29 cellular contexts compared by ENCODE assay signal in genomic region chr17:59723041-59723440, GRCh38. TPM values are rescaled to one million over a fixed set of nuclear protein-coding genes. Genes with fewer than 3 reads are reported as not detected.
DNase-seq lines count a peak whose midpoint lies in the region; ATAC-seq, FAIRE-seq and TF ChIP-seq lines count a peak whose summit lies in the region.
"Had no signal": no experiment of that assay in that cellular context is flagged by ENCODE, and none has a peak within 500 bp of the region (broad histone marks: within the 10 kb centered on the region; RNA-seq: fewer than 3 reads in every experiment).

No MANE protein-coding gene starts in this region.

- no peak overlapping the region for H2AFZ ChIP-seq in HepG2 (ENCODE audit: low read length)

- H3K4me3 ChIP-seq in HepG2 (replicated peaks in 1 of 3; ENCODE audit: insufficient read depth in 1 of 3, low read depth in 2 of 3, low read length in 3 of 3): no peak overlapping the region
- H3K4me3 ChIP-seq in right lobe of liver: no peak overlapping the region
- H3K4me3 ChIP-seq in uterus: no peak overlapping the region
- H3K4me3 ChIP-seq: ovary, SJCRH30 had no signal

- H3K27ac Mint-ChIP-seq in dendritic cell treated with granulocyte-macrophage colony-stimulating factor and Interleukin-4, amounts not matched to agents 40 ng/mL and 50 ng/mL, for 4 days: peak overlapping the region; percentile 55
- H3K27ac Mint-ChIP-seq in progenitor cell of endocrine pancreas: peak overlapping the region; percentile 1
- H3K27ac Mint-ChIP-seq: activated CD4-positive, alpha-beta memory T cell treated with anti-CD3 and anti-CD28 coated beads, Interleukin-2, amount 10 ng/mL, durations not matched to agents 7 days and 5 days; activated naive CD4-positive, alpha-beta T cell treated with anti-CD3 and anti-CD28 coated beads, Interleukin-2, amount 50 U/mL, for 24 hours; activated T-helper 17 cell treated with anti-CD3 and anti-CD28 coated beads, Interleukin-2, amount 50 U/mL, for 72 hours had no signal

- no peak overlapping the region for H3K9ac ChIP-seq in HepG2 (ENCODE audit: insufficient read depth, low read depth, low read length)

- H3K27me3 ChIP-seq in HepG2 (ENCODE audit: control insufficient read depth in 1 of 2, insufficient read depth in 2 of 2, low read length in 2 of 2): no peaks in the 10 kb centered on the region
- H3K27me3 ChIP-seq in right lobe of liver: no peaks in the 10 kb centered on the region
- H3K27me3 ChIP-seq in uterus: no peaks in the 10 kb centered on the region
- H3K27me3 ChIP-seq: ovary, SJCRH30 had no signal

- H3K4me1 ChIP-seq in HepG2 (ENCODE audit: insufficient read depth, low read length) (peaks cover 75% of the 10 kb centered on the region), right lobe of liver (peaks cover 0 to 34% (median 6%) of the 10 kb centered on the region in 4 donors), uterus (peaks cover 0 to 7% of the 10 kb centered on the region in 2 donors)

- H3K4me3 Mint-ChIP-seq in dendritic cell treated with granulocyte-macrophage colony-stimulating factor and Interleukin-4, amounts not matched to agents 40 ng/mL and 50 ng/mL, for 4 days: no peak overlapping the region
- H3K4me3 Mint-ChIP-seq in progenitor cell of endocrine pancreas (ENCODE audit: low read depth): no peak overlapping the region
- H3K4me3 Mint-ChIP-seq: activated CD4-positive, alpha-beta memory T cell treated with anti-CD3 and anti-CD28 coated beads, Interleukin-2, amount 10 ng/mL, durations not matched to agents 7 days and 5 days; activated naive CD4-positive, alpha-beta T cell treated with anti-CD3 and anti-CD28 coated beads, Interleukin-2, amount 50 U/mL, for 24 hours; activated T-helper 17 cell treated with anti-CD3 and anti-CD28 coated beads, Interleukin-2, amount 50 U/mL, for 72 hours; H9; natural killer cell had no signal

- intact Hi-C loops in HepG2 (cut with micrococcal nuclease; ENCODE audit: unreplicated experiment): no loop called here
- intact Hi-C loops in right lobe of liver (cut with DNase I): no loop called here
- intact Hi-C loops in dendritic cell treated with granulocyte-macrophage colony-stimulating factor and Interleukin-4, amounts not matched to agents 40 ng/mL and 50 ng/mL, for 4 days (cut with micrococcal nuclease): no loop called here
- intact Hi-C loops in uterus (cut with DNase I; ENCODE audit: low total_unique reads): no loop called here

- peaks cover 16% of the 10 kb centered on the region for H3K36me3 Mint-ChIP-seq in dendritic cell treated with granulocyte-macrophage colony-stimulating factor and Interleukin-4, amounts not matched to agents 40 ng/mL and 50 ng/mL, for 4 days (ENCODE audit: low read depth)
- no peaks in the 10 kb centered on the region for H3K36me3 Mint-ChIP-seq in progenitor cell of endocrine pancreas (ENCODE audit: insufficient read depth)
- H3K36me3 Mint-ChIP-seq: natural killer cell had no signal

- no TSS peak for BruUV-seq in HepG2 (replicated peaks; lab: Mats Ljungman, UMichigan)

- H3K79me2 ChIP-seq in HepG2 (ENCODE audit: insufficient read depth, low read length): peaks cover 87% of the 10 kb centered on the region

- DNase-seq in HepG2 (ENCODE audit: low spot score) (no peak), right lobe of liver (no peak), progenitor cell of endocrine pancreas (ENCODE audit: low spot score, unreplicated experiment) (no peak), RCC 7860 (ENCODE audit: low spot score) (no peak), NCI-H2081 (lab: John Stamatoyannopoulos, UW) (no peak), uterus (no peak), C1 segment of cervical spinal cord (lab: John Stamatoyannopoulos, UW) (no peak)
- DNase-seq: activated CD4-positive, alpha-beta memory T cell treated with anti-CD3 and anti-CD28 coated beads, Interleukin-2, amount 10 ng/mL, durations not matched to agents 7 days and 5 days; activated CD4-positive, alpha-beta T cell treated with anti-CD3 and anti-CD28 coated beads for 1 hour; activated CD8-positive, alpha-beta memory T cell treated with anti-CD3 and anti-CD28 coated beads, Interleukin-2, amount 50 U/mL, for 48 hours; amygdala; COR-L47; DMS79 treated with DMSO at 0.1 percent for 48 hours; GF-D8; H9; left ventricle myocardium superior; natural killer cell; NCI-H1417; NCI-H2029 treated with DMSO at 0.1 percent for 48 hours; NCI-H226; NCI-H748 treated with DMSO at 0.1 percent for 48 hours; ovary; SJCRH30 had no signal

- no peak for FAIRE-seq in HepG2 (lab: Jason Lieb, UNC)
- no peak for FAIRE-seq in RCC 7860 (lab: Jason Lieb, UNC)
- FAIRE-seq: A204.1, endometrium, urothelium cell line had no signal

- H3K9me3 Mint-ChIP-seq in dendritic cell treated with granulocyte-macrophage colony-stimulating factor and Interleukin-4, amounts not matched to agents 40 ng/mL and 50 ng/mL, for 4 days: no peaks in the 10 kb centered on the region
- no peaks in the 10 kb centered on the region for H3K9me3 Mint-ChIP-seq in progenitor cell of endocrine pancreas (ENCODE audit: low read depth)
- H3K9me3 Mint-ChIP-seq: activated CD4-positive, alpha-beta memory T cell treated with anti-CD3 and anti-CD28 coated beads, Interleukin-2, amount 10 ng/mL, durations not matched to agents 7 days and 5 days; activated naive CD4-positive, alpha-beta T cell treated with anti-CD3 and anti-CD28 coated beads, Interleukin-2, amount 50 U/mL, for 24 hours; activated T-helper 17 cell treated with anti-CD3 and anti-CD28 coated beads, Interleukin-2, amount 50 U/mL, for 72 hours; H9; natural killer cell had no signal

- in situ Hi-C loops in HepG2 (cut with HindIII; ENCODE audit: extremely low pct_ligation_motif_present, low pct_unique_long_range_greater_than_20kb): no loop called here

- TF ChIP-seq RAD21 in HepG2 (CRISPR knock-in tag; IDR thresholded peaks at IDR 0.05): no peak

- H3K36me3 ChIP-seq in HepG2 (replicated peaks in 1 of 2; ENCODE audit: control insufficient read depth in 1 of 2, insufficient read depth in 2 of 2, low read length in 2 of 2) (peaks cover 0 to 2% of the 10 kb centered on the region in 2 experiments; a peak in 1 of 5 replicates), right lobe of liver (no peaks in the 10 kb centered on the region), uterus (no peaks in the 10 kb centered on the region)
- H3K36me3 ChIP-seq: ovary, SJCRH30 had no signal

- H4K20me1 ChIP-seq in HepG2 (ENCODE audit: insufficient read depth, low read length): no peaks in the 10 kb centered on the region

- H3K27ac ChIP-seq in HepG2 (ENCODE audit: extremely low read length, insufficient read depth, low read length): peak overlapping the region; percentile 33
- no peak overlapping the region for H3K27ac ChIP-seq in right lobe of liver
- H3K27ac ChIP-seq in uterus: peak overlapping the region in 1 of 2 donors; percentile 68
- H3K27ac ChIP-seq: ovary, SJCRH30 had no signal

- TF ChIP-seq POLR2A in HepG2 (IDR thresholded peaks at IDR 0.05; ENCODE audit: insufficient read depth in 1 of 2, low read depth in 2 of 2, low read length in 2 of 2) (no peak), right lobe of liver (IDR thresholded peaks at IDR 0.05) (no peak), uterus (IDR thresholded peaks at IDR 0.05) (no peak)

- TF ChIP-seq EP300 in HepG2 (IDR thresholded peaks at IDR 0.05; ENCODE audit: low read depth in 2 of 2, low read length in 2 of 2) (no peak), HepG2 (CRISPR knock-in tag; IDR thresholded peaks at IDR 0.05; ENCODE audit: borderline replicate concordance) (no peak)

- H3K4me1 Mint-ChIP-seq in dendritic cell treated with granulocyte-macrophage colony-stimulating factor and Interleukin-4, amounts not matched to agents 40 ng/mL and 50 ng/mL, for 4 days (ENCODE audit: low read depth): peaks cover 56% of the 10 kb centered on the region
- H3K4me1 Mint-ChIP-seq in progenitor cell of endocrine pancreas (ENCODE audit: low read depth): peaks cover 7% of the 10 kb centered on the region

- CTCF ChIA-PET in HepG2 (lab: Yijun Ruan, JAX; ENCODE audit: low intra/inter-chr PET ratio, low total read pairs): no interaction called here

- H3K27me3 Mint-ChIP-seq in dendritic cell treated with granulocyte-macrophage colony-stimulating factor and Interleukin-4, amounts not matched to agents 40 ng/mL and 50 ng/mL, for 4 days: no peaks in the 10 kb centered on the region
- no peaks in the 10 kb centered on the region for H3K27me3 Mint-ChIP-seq in progenitor cell of endocrine pancreas
- H3K27me3 Mint-ChIP-seq: activated CD4-positive, alpha-beta memory T cell treated with anti-CD3 and anti-CD28 coated beads, Interleukin-2, amount 10 ng/mL, durations not matched to agents 7 days and 5 days; activated naive CD4-positive, alpha-beta T cell treated with anti-CD3 and anti-CD28 coated beads, Interleukin-2, amount 50 U/mL, for 24 hours; activated T-helper 17 cell treated with anti-CD3 and anti-CD28 coated beads, Interleukin-2, amount 50 U/mL, for 72 hours had no signal

- H3K9me3 ChIP-seq in HepG2 (ENCODE audit: low read length) (no peaks in the 10 kb centered on the region), right lobe of liver (no peaks in the 10 kb centered on the region), uterus (no peaks in the 10 kb centered on the region)
- H3K9me3 ChIP-seq: ovary, SJCRH30 had no signal

- POLR2A ChIA-PET in HepG2 (lab: Yijun Ruan, JAX): interaction anchor here (2.5 kb wide), 1 partner anchor 15 kb away, joined by 9 read pairs; the partner anchor contains the start of genes PTRH2 and VMP1

- ATAC-seq in HepG2: peak; percentile 44
- ATAC-seq in right lobe of liver: no peak
- ATAC-seq: activated T-helper 17 cell treated with anti-CD3 and anti-CD28 coated beads, Interleukin-2, amount 50 U/mL, for 72 hours; left ventricle myocardium superior; natural killer cell had no signal

- TF ChIP-seq CTCF in HepG2 (CRISPR knock-in tag; IDR thresholded peaks at IDR 0.05) (no peak), right lobe of liver (IDR thresholded peaks at IDR 0.05) (no peak), progenitor cell of endocrine pancreas (IDR thresholded peaks at IDR 0.05; ENCODE audit: unreplicated experiment) (no peak), uterus (IDR thresholded peaks at IDR 0.05) (no peak)

- peak overlapping the region; percentile 46 for H3K4me2 ChIP-seq in HepG2 (ENCODE audit: low read depth, low read length)

- WGBS in HepG2 (ENCODE audit: low lambda C conversion rate): 69% methylated on average over 1 of the region's 1 CpG
- WGBS in right lobe of liver (ENCODE audit: insufficient coverage, low coverage, low lambda C conversion rate, missing lambda C conversion rate): 47% methylated on average over 1 of the region's 1 CpG

RNA-seq across cellular contexts. Expression of gene VMP1, which starts 15.6 kb away (rescaled TPM):
- total RNA-seq in HepG2 (2016; rRNA removed; fragmentation: Illumina TruSeq; extraction: Trizol) (80.3 and 186 TPM in 2 replicates), right lobe of liver (100 to 1,000 TPM in 4 of 6 experiments, 10 to 100 TPM in 2; 56.9 to 247 (median 160) TPM), progenitor cell of endocrine pancreas (162 and 177 TPM in 2 replicates), uterus (100 to 1,000 TPM in 3 of 4 donors, 10 to 100 TPM in 1; 92.7 to 251 (median 150) TPM)
- total RNA-seq in HepG2 (2016; cell fraction: cytosol; rRNA removed; fragmentation: Illumina TruSeq; extraction: Trizol; ENCODE audit: low read depth): 81.7 and 81.9 TPM in 2 replicates
- 87.6 and 200 TPM in 2 replicates for total RNA-seq in HepG2 (2016; cell fraction: insoluble cytoplasmic fraction; rRNA removed; fragmentation: Illumina TruSeq; extraction: Trizol)
- 64.7 and 72.7 TPM in 2 replicates for total RNA-seq in HepG2 (2016; cell fraction: membrane; rRNA removed; fragmentation: Illumina TruSeq; extraction: Trizol)
- 414 and 436 TPM in 2 replicates for total RNA-seq in HepG2 (2016; cell fraction: nucleus; rRNA removed; fragmentation: Illumina TruSeq; extraction: Trizol)
- 262 and 271 TPM in 2 replicates for polyA plus RNA-seq in HepG2 (2011; rRNA removed)
- polyA plus RNA-seq in HepG2 (2011; cell fraction: cytosol; rRNA removed): 66.8 and 107 TPM in 2 replicates
- 244 and 352 TPM in 2 replicates for polyA plus RNA-seq in HepG2 (2011; cell fraction: nucleus; rRNA removed)
- polyA plus RNA-seq in HepG2 (2012): 151 and 169 TPM in 2 replicates
- polyA plus RNA-seq in HepG2 (2016; cell fraction: cytosol; fragmentation: Illumina TruSeq; extraction: Trizol; ENCODE audit: low read depth): 21.0 and 21.9 TPM in 2 replicates
- 78.4 and 81.5 TPM in 2 replicates for polyA plus RNA-seq in HepG2 (2016; cell fraction: insoluble cytoplasmic fraction; fragmentation: Illumina TruSeq; extraction: Trizol; ENCODE audit: low read depth)
- 34.4 and 38.6 TPM in 2 replicates for polyA plus RNA-seq in HepG2 (2016; cell fraction: membrane; fragmentation: Illumina TruSeq; extraction: Trizol; ENCODE audit: low read depth)
- 277 and 292 TPM in 2 replicates for polyA plus RNA-seq in HepG2 (2016; cell fraction: nucleus; fragmentation: Illumina TruSeq; extraction: Trizol; ENCODE audit: insufficient read depth, low read depth)
- polyA minus RNA-seq in HepG2 (2011; rRNA and poly(A)+ RNA removed; ENCODE audit: low replicate concordance): 294 and 406 TPM in 2 replicates
- polyA minus RNA-seq in HepG2 (2011; cell fraction: cytosol; rRNA and poly(A)+ RNA removed): 134 and 182 TPM in 2 replicates
- 788 and 1,143 TPM in 2 replicates for polyA minus RNA-seq in HepG2 (2011; cell fraction: nucleus; rRNA and poly(A)+ RNA removed)

RNA-seq across cellular contexts. Expression of gene PTRH2, which starts 15.8 kb away (rescaled TPM):
- total RNA-seq in HepG2 (2016; rRNA removed; fragmentation: Illumina TruSeq; extraction: Trizol) (48.7 and 67.7 TPM in 2 replicates), right lobe of liver (10 to 100 TPM; 13.1 to 50.8 (median 19.7) TPM), progenitor cell of endocrine pancreas (19.2 and 23.8 TPM in 2 replicates), uterus (10 to 100 TPM; 13.2 to 31.8 (median 24.3) TPM)
- total RNA-seq in HepG2 (2016; cell fraction: cytosol; rRNA removed; fragmentation: Illumina TruSeq; extraction: Trizol; ENCODE audit: low read depth): 24.5 and 30.9 TPM in 2 replicates
- total RNA-seq in HepG2 (2016; cell fraction: insoluble cytoplasmic fraction; rRNA removed; fragmentation: Illumina TruSeq; extraction: Trizol): 43.2 and 68.2 TPM in 2 replicates
- total RNA-seq in HepG2 (2016; cell fraction: membrane; rRNA removed; fragmentation: Illumina TruSeq; extraction: Trizol): 26.1 and 28.8 TPM in 2 replicates
- total RNA-seq in HepG2 (2016; cell fraction: nucleus; rRNA removed; fragmentation: Illumina TruSeq; extraction: Trizol): 57.2 and 59.6 TPM in 2 replicates
- polyA plus RNA-seq in HepG2 (2011; rRNA removed): 73.6 and 83.3 TPM in 2 replicates
- polyA plus RNA-seq in HepG2 (2011; cell fraction: cytosol; rRNA removed): 52.4 and 80.1 TPM in 2 replicates
- polyA plus RNA-seq in HepG2 (2011; cell fraction: nucleus; rRNA removed): 24.3 and 32.5 TPM in 2 replicates
- polyA plus RNA-seq in HepG2 (2012): 61.8 and 70.1 TPM in 2 replicates
- 19.3 and 20.0 TPM in 2 replicates for polyA plus RNA-seq in HepG2 (2016; cell fraction: cytosol; fragmentation: Illumina TruSeq; extraction: Trizol; ENCODE audit: low read depth)
- 49.4 and 52.0 TPM in 2 replicates for polyA plus RNA-seq in HepG2 (2016; cell fraction: insoluble cytoplasmic fraction; fragmentation: Illumina TruSeq; extraction: Trizol; ENCODE audit: low read depth)
- polyA plus RNA-seq in HepG2 (2016; cell fraction: membrane; fragmentation: Illumina TruSeq; extraction: Trizol; ENCODE audit: low read depth): 19.4 and 21.2 TPM in 2 replicates
- 111 and 117 TPM in 2 replicates for polyA plus RNA-seq in HepG2 (2016; cell fraction: nucleus; fragmentation: Illumina TruSeq; extraction: Trizol; ENCODE audit: insufficient read depth, low read depth)
- polyA minus RNA-seq in HepG2 (2011; rRNA and poly(A)+ RNA removed; ENCODE audit: low replicate concordance): 40.8 and 45.5 TPM in 2 replicates
- polyA minus RNA-seq in HepG2 (2011; cell fraction: cytosol; rRNA and poly(A)+ RNA removed): 17.2 and 20.3 TPM in 2 replicates
- 31.4 and 37.7 TPM in 2 replicates for polyA minus RNA-seq in HepG2 (2011; cell fraction: nucleus; rRNA and poly(A)+ RNA removed)
